Comparison of ENCODE assay signal across 32 cellular contexts in genomic region chr14:70033561-70033960, GRCh38.
"Had no signal": no experiment of that assay in that cellular context is flagged by ENCODE, and none has a peak within 500 bp of the region (broad histone marks: within the 10 kb centered on the region; RNA-seq: fewer than 3 reads in every experiment).

No MANE protein-coding gene starts in this region.

- DNase-seq: activated CD4-positive, alpha-beta memory T cell treated with anti-CD3 and anti-CD28 coated beads for 36 hours; activated CD4-positive, alpha-beta T cell treated with anti-CD3 and anti-CD28 coated beads for 36 hours; activated CD4-positive, alpha-beta T cell treated with anti-CD3 and anti-CD28 coated beads, Interleukin-2, amount 10 ng/mL, durations not matched to agents 24 days and 14 days; activated CD4-positive, CD25-positive, alpha-beta regulatory T cell; activated CD4-positive, CD25-positive, alpha-beta regulatory T cell treated with anti-CD3 and anti-CD28 coated beads, Interleukin-2, amount 50 U/mL, for 72 hours; activated CD8-positive, alpha-beta memory T cell treated with anti-CD3 and anti-CD28 coated beads, Interleukin-2, amount 10 ng/mL, durations not matched to agents 7 days and 5 days; activated CD8-positive, alpha-beta memory T cell treated with anti-CD3 and anti-CD28 coated beads, Interleukin-2, amount 50 U/mL, for 4 hours; activated CD8-positive, alpha-beta T cell treated with anti-CD3 and anti-CD28 coated beads, Interleukin-2, amount 10 ng/mL, durations not matched to agents 7 days and 5 days; activated effector memory CD4-positive, alpha-beta T cell treated with anti-CD3 and anti-CD28 coated beads, Interleukin-2, amount 50 U/mL, for 16 hours; activated naive CD4-positive, alpha-beta T cell treated with anti-CD3 and anti-CD28 coated beads for 36 hours; activated naive CD8-positive, alpha-beta T cell treated with anti-CD3 and anti-CD28 coated beads for 36 hours; activated naive CD8-positive, alpha-beta T cell treated with anti-CD3 and anti-CD28 coated beads, Interleukin-2, amount 50 U/mL, for 24 hours; activated T-cell treated with anti-CD3 and anti-CD28 coated beads, Interleukin-2, amount 50 U/mL, for 1 hour; activated T-cell treated with anti-CD3 and anti-CD28 coated beads, Interleukin-2, amount 50 U/mL, for 48 hours; adrenal gland; amygdala; aorta; body of pancreas; central memory CD4-positive, alpha-beta T cell; cerebellar nuclear complex; dorsolateral prefrontal cortex; effector memory CD4-positive, alpha-beta T cell; endodermal cell; foreskin fibroblast; T-helper 2 cell had no signal

- H3K27me3 Mint-ChIP-seq: activated CD4-positive, alpha-beta T cell treated with anti-CD3 and anti-CD28 coated beads, Interleukin-2, amount 10 ng/mL, durations not matched to agents 24 days and 14 days; dendritic cell treated with granulocyte-macrophage colony-stimulating factor and Interleukin-4, amounts not matched to agents 40 ng/mL and 50 ng/mL, for 4 days had no signal

- H3K36me3 ChIP-seq: adrenal gland had no signal

- H3K4me1 Mint-ChIP-seq: activated CD4-positive, alpha-beta T cell treated with anti-CD3 and anti-CD28 coated beads for 36 hours; activated CD4-positive, alpha-beta T cell treated with anti-CD3 and anti-CD28 coated beads, Interleukin-2, amount 10 ng/mL, durations not matched to agents 24 days and 14 days; activated CD8-positive, alpha-beta memory T cell treated with anti-CD3 and anti-CD28 coated beads, Interleukin-2, amount 10 ng/mL, durations not matched to agents 7 days and 5 days; activated naive CD4-positive, alpha-beta T cell treated with anti-CD3 and anti-CD28 coated beads, Interleukin-2, amount 50 U/mL, for 24 hours; activated naive CD8-positive, alpha-beta T cell treated with anti-CD3 and anti-CD28 coated beads for 36 hours; activated naive CD8-positive, alpha-beta T cell treated with anti-CD3 and anti-CD28 coated beads, Interleukin-2, amount 50 U/mL, for 24 hours had no signal

- H3K27me3 ChIP-seq: body of pancreas had no signal

- H3K4me3 Mint-ChIP-seq: activated CD4-positive, alpha-beta memory T cell treated with anti-CD3 and anti-CD28 coated beads for 36 hours; activated CD4-positive, alpha-beta T cell treated with anti-CD3 and anti-CD28 coated beads for 36 hours; activated CD4-positive, alpha-beta T cell treated with anti-CD3 and anti-CD28 coated beads, Interleukin-2, amount 10 ng/mL, durations not matched to agents 24 days and 14 days; activated CD8-positive, alpha-beta memory T cell treated with anti-CD3 and anti-CD28 coated beads, Interleukin-2, amount 10 ng/mL, durations not matched to agents 7 days and 5 days; activated CD8-positive, alpha-beta T cell treated with anti-CD3 and anti-CD28 coated beads, Interleukin-2, amount 10 ng/mL, durations not matched to agents 7 days and 5 days; activated naive CD4-positive, alpha-beta T cell treated with anti-CD3 and anti-CD28 coated beads for 36 hours; activated naive CD4-positive, alpha-beta T cell treated with anti-CD3 and anti-CD28 coated beads, Interleukin-2, amount 50 U/mL, for 24 hours; activated naive CD8-positive, alpha-beta T cell treated with anti-CD3 and anti-CD28 coated beads for 36 hours; activated naive CD8-positive, alpha-beta T cell treated with anti-CD3 and anti-CD28 coated beads, Interleukin-2, amount 50 U/mL, for 24 hours; activated T-helper 1 cell treated with anti-CD3 and anti-CD28 coated beads, Interleukin-12 subunit alpha, Interleukin-12 subunit beta, Interleukin-2, Interleukin-4 antibody, amounts not matched to agents 30 ng/mL and 10 ng/mL and 1 ng/mL, durations not matched to agents 14 hours and 24 hours and 36 hours; dendritic cell treated with granulocyte-macrophage colony-stimulating factor and Interleukin-4, amounts not matched to agents 40 ng/mL and 50 ng/mL, for 4 days; endodermal cell had no signal

- H3K27ac Mint-ChIP-seq: activated CD4-positive, alpha-beta memory T cell treated with anti-CD3 and anti-CD28 coated beads for 36 hours; activated CD4-positive, alpha-beta T cell treated with anti-CD3 and anti-CD28 coated beads for 36 hours; activated CD4-positive, alpha-beta T cell treated with anti-CD3 and anti-CD28 coated beads, Interleukin-2, amount 10 ng/mL, durations not matched to agents 24 days and 14 days; activated CD8-positive, alpha-beta memory T cell treated with anti-CD3 and anti-CD28 coated beads, Interleukin-2, amount 10 ng/mL, durations not matched to agents 7 days and 5 days; activated CD8-positive, alpha-beta T cell treated with anti-CD3 and anti-CD28 coated beads, Interleukin-2, amount 10 ng/mL, durations not matched to agents 7 days and 5 days; activated naive CD4-positive, alpha-beta T cell treated with anti-CD3 and anti-CD28 coated beads for 36 hours; activated naive CD4-positive, alpha-beta T cell treated with anti-CD3 and anti-CD28 coated beads, Interleukin-2, amount 50 U/mL, for 24 hours; activated naive CD8-positive, alpha-beta T cell treated with anti-CD3 and anti-CD28 coated beads for 36 hours; activated naive CD8-positive, alpha-beta T cell treated with anti-CD3 and anti-CD28 coated beads, Interleukin-2, amount 50 U/mL, for 24 hours; activated T-helper 1 cell treated with anti-CD3 and anti-CD28 coated beads, Interleukin-12 subunit alpha, Interleukin-12 subunit beta, Interleukin-2, Interleukin-4 antibody, amounts not matched to agents 30 ng/mL and 10 ng/mL and 1 ng/mL, durations not matched to agents 14 hours and 24 hours and 36 hours; activated T-helper 2 cell treated with anti-CD3 and anti-CD28 coated beads, Interferon-gamma antibody, Interleukin-2, Interleukin-4, amounts not matched to agents 10 μg/mL and 5 μg/mL and 100 μg/mL, durations not matched to agents 14 hours and 24 hours and 36 hours; dendritic cell treated with granulocyte-macrophage colony-stimulating factor and Interleukin-4, amounts not matched to agents 40 ng/mL and 50 ng/mL, for 4 days; endodermal cell had no signal

- H3K36me3 Mint-ChIP-seq: activated CD4-positive, alpha-beta memory T cell treated with anti-CD3 and anti-CD28 coated beads for 36 hours; activated CD8-positive, alpha-beta memory T cell treated with anti-CD3 and anti-CD28 coated beads, Interleukin-2, amount 10 ng/mL, durations not matched to agents 7 days and 5 days; activated naive CD4-positive, alpha-beta T cell treated with anti-CD3 and anti-CD28 coated beads, Interleukin-2, amount 50 U/mL, for 24 hours; activated naive CD8-positive, alpha-beta T cell treated with anti-CD3 and anti-CD28 coated beads for 36 hours had no signal

- ATAC-seq: activated CD4-positive, alpha-beta T cell treated with anti-CD3 and anti-CD28 coated beads for 36 hours; activated CD8-positive, alpha-beta memory T cell treated with anti-CD3 and anti-CD28 coated beads, Interleukin-2, amount 10 ng/mL, durations not matched to agents 7 days and 5 days; activated CD8-positive, alpha-beta T cell treated with anti-CD3 and anti-CD28 coated beads, Interleukin-2, amount 10 ng/mL, durations not matched to agents 7 days and 5 days; activated naive CD8-positive, alpha-beta T cell treated with anti-CD3 and anti-CD28 coated beads, Interleukin-2, amount 50 U/mL, for 24 hours; body of pancreas; esophagus mucosa had no signal

- H3K9me3 ChIP-seq: adrenal gland, body of pancreas had no signal

- FAIRE-seq: frontal cortex had no signal

- H3K9me3 Mint-ChIP-seq: activated CD4-positive, alpha-beta memory T cell treated with anti-CD3 and anti-CD28 coated beads for 36 hours; activated naive CD4-positive, alpha-beta T cell treated with anti-CD3 and anti-CD28 coated beads for 36 hours; activated naive CD4-positive, alpha-beta T cell treated with anti-CD3 and anti-CD28 coated beads, Interleukin-2, amount 50 U/mL, for 24 hours; activated naive CD8-positive, alpha-beta T cell treated with anti-CD3 and anti-CD28 coated beads for 36 hours; activated naive CD8-positive, alpha-beta T cell treated with anti-CD3 and anti-CD28 coated beads, Interleukin-2, amount 50 U/mL, for 24 hours; activated T-helper 1 cell treated with anti-CD3 and anti-CD28 coated beads, Interleukin-12 subunit alpha, Interleukin-12 subunit beta, Interleukin-2, Interleukin-4 antibody, amounts not matched to agents 30 ng/mL and 10 ng/mL and 1 ng/mL, durations not matched to agents 14 hours and 24 hours and 36 hours; activated T-helper 2 cell treated with anti-CD3 and anti-CD28 coated beads, Interferon-gamma antibody, Interleukin-2, Interleukin-4, amounts not matched to agents 10 μg/mL and 5 μg/mL and 100 μg/mL, durations not matched to agents 14 hours and 24 hours and 36 hours; dendritic cell treated with granulocyte-macrophage colony-stimulating factor and Interleukin-4, amounts not matched to agents 40 ng/mL and 50 ng/mL, for 4 days; endodermal cell had no signal

- H3K27ac ChIP-seq: adrenal gland, body of pancreas, coronary artery, dorsolateral prefrontal cortex had no signal

- H3K4me3 ChIP-seq: adrenal gland, body of pancreas, coronary artery, dorsolateral prefrontal cortex had no signal

- H3K4me1 ChIP-seq: adrenal gland had no signal
